In genomic region chr10:14244801-14245211, GRCh38 we compare ENCODE assay signal across 15 cellular contexts.
DNase-seq lines count a peak whose midpoint lies in the region; ATAC-seq, FAIRE-seq and TF ChIP-seq lines count a peak whose summit lies in the region.
"Had no signal": no experiment of that assay in that cellular context is flagged by ENCODE, and none has a peak within 500 bp of the region (broad histone marks: within the 10 kb centered on the region; RNA-seq: fewer than 3 reads in every experiment).

No MANE protein-coding gene starts in this region.

- peak; percentile 33 for DNase-seq in H54 (ENCODE audit: insufficient read length, low spot score)
- DNase-seq in MV-4-11 (lab: John Stamatoyannopoulos, UW), result peak; percentile 59
- peak; percentile 39 for DNase-seq in brain microvascular endothelial cell
- peak; percentile 40 for DNase-seq in mesendoderm
- DNase-seq in DMS 273 treated with DMSO at 0.1 percent for 48 hours (lab: John Stamatoyannopoulos, UW), result no peak
- no peak for DNase-seq in CD4-positive, alpha-beta memory T cell
- DNase-seq: activated effector memory CD4-positive, alpha-beta T cell treated with Interleukin-2 at 50 U/mL for 16 hours; CD8-positive, alpha-beta T cell; hippocampal formation had no signal

- no peak overlapping the region for H3K9ac ChIP-seq in mesendoderm (ENCODE audit: low read length)

- no peak overlapping the region for H2BK120ac ChIP-seq in mesendoderm (ENCODE audit: low read depth, low read length)

- no peaks in the 10 kb centered on the region for H3K36me3 Mint-ChIP-seq in CD4-positive, alpha-beta memory T cell
- H3K36me3 Mint-ChIP-seq: CD8-positive, alpha-beta T cell had no signal

- H3K27me3 ChIP-seq in brain microvascular endothelial cell (replicated peaks) (no peaks in the 10 kb centered on the region), mesendoderm (ENCODE audit: insufficient read depth, low read length, poor library complexity) (no peaks in the 10 kb centered on the region)
- H3K27me3 ChIP-seq in CD4-positive, alpha-beta memory T cell (ENCODE audit: insufficient read depth, low read length), result no peaks in the 10 kb centered on the region

- H2BK15ac ChIP-seq in mesendoderm (replicated peaks; ENCODE audit: low read depth), result no peak overlapping the region

- POLR2A ChIA-PET in CD4-positive, alpha-beta memory T cell (lab: Charles Lee; ENCODE audit: partially characterized antibody), result no interaction called here

- no peak for FAIRE-seq in H54 (lab: Jason Lieb, UNC)
- FAIRE-seq: TTC549 had no signal

- no peaks in the 10 kb centered on the region for H3K9me3 ChIP-seq in CD4-positive, alpha-beta memory T cell (ENCODE audit: control insufficient read depth in 1 of 2, low read length in 2 of 2)
- H3K9me3 ChIP-seq: suprapubic skin had no signal

- H4K8ac ChIP-seq in mesendoderm (ENCODE audit: low read depth, low read length), result no peak overlapping the region

- H3K27ac Mint-ChIP-seq in CD4-positive, alpha-beta memory T cell, result no peak overlapping the region
- H3K27ac Mint-ChIP-seq: CD8-positive, alpha-beta T cell had no signal

- H3K36me3 ChIP-seq in brain microvascular endothelial cell (replicated peaks) (no peaks in the 10 kb centered on the region), mesendoderm (ENCODE audit: control insufficient read depth, insufficient read depth, low read length) (no peaks in the 10 kb centered on the region)
- H3K36me3 ChIP-seq in CD4-positive, alpha-beta memory T cell (ENCODE audit: insufficient read depth, low read length), result no peaks in the 10 kb centered on the region
- H3K36me3 ChIP-seq: suprapubic skin had no signal

- TF ChIP-seq CTCF in brain microvascular endothelial cell (IDR thresholded peaks at IDR 0.05; ENCODE audit: low read depth, low read length, missing control alignments), result no peak

- H3K79me1 ChIP-seq in mesendoderm (ENCODE audit: low read length), result no peaks in the 10 kb centered on the region

- WGBS in mesendoderm (ENCODE audit: extremely low coverage, insufficient coverage, low lambda C conversion rate), result no CpG with 5 or more reads among the region's 3 CpGs

- H2BK5ac ChIP-seq in mesendoderm (ENCODE audit: low read length), result no peak overlapping the region

- H3K9me3 Mint-ChIP-seq in CD4-positive, alpha-beta memory T cell, result peaks cover 0 to 8% (median 0%) of the 10 kb centered on the region in 8 donors
- H3K9me3 Mint-ChIP-seq: CD8-positive, alpha-beta T cell; neural crest cell had no signal

- no peak overlapping the region for H3K27ac ChIP-seq in brain microvascular endothelial cell
- H3K27ac ChIP-seq in mesendoderm (ENCODE audit: low read depth, low read length), result no peak overlapping the region
- H3K27ac ChIP-seq in CD4-positive, alpha-beta memory T cell (ENCODE audit: low read depth, low read length), result no peak overlapping the region
- H3K27ac ChIP-seq: skin epidermis, suprapubic skin had no signal

- H3K56ac ChIP-seq in mesendoderm (ENCODE audit: low read length), result no peak overlapping the region

- no peak overlapping the region for H3K23ac ChIP-seq in mesendoderm (ENCODE audit: low read length)

- H3K27me3 Mint-ChIP-seq in CD4-positive, alpha-beta memory T cell, result peaks cover 21 to 25% of the 10 kb centered on the region in 2 donors

- CTCF ChIA-PET in CD4-positive, alpha-beta memory T cell (lab: Charles Lee; ENCODE audit: partially characterized antibody), result interaction anchor here (0.6 kb wide), 1 partner anchor 1262 kb away, joined by 3 read pairs; no protein-coding TSS in a partner anchor

- no peak overlapping the region for H4K5ac ChIP-seq in mesendoderm (ENCODE audit: low read length)

- no peak overlapping the region for H2AK5ac ChIP-seq in mesendoderm (ENCODE audit: low read length)

- H3K4me3 ChIP-seq in brain microvascular endothelial cell (ENCODE audit: low read depth, low read length) (no peak overlapping the region), mesendoderm (ENCODE audit: low read length) (no peak overlapping the region)
- H3K4me3 ChIP-seq in CD4-positive, alpha-beta memory T cell (ENCODE audit: low read length in 2 of 2), result no peak overlapping the region
- H3K4me3 ChIP-seq: skin epidermis, suprapubic skin had no signal

- H3K4me2 ChIP-seq in mesendoderm (ENCODE audit: low read length), result no peak overlapping the region

- no peak overlapping the region for H3K4ac ChIP-seq in mesendoderm (ENCODE audit: low read depth, low read length)

- in situ Hi-C loops in brain microvascular endothelial cell (cut with HindIII; ENCODE audit: low pct_ligation_motif_present, low sequenced_read_pairs), result no loop called here

- no peaks in the 10 kb centered on the region for H3K79me2 ChIP-seq in mesendoderm (ENCODE audit: control insufficient read depth, insufficient read depth, low read length)

- no peak overlapping the region for H3K18ac ChIP-seq in mesendoderm (ENCODE audit: low read length)

- TF ChIP-seq POLR2A in H54 (IDR thresholded peaks at IDR 0.05; ENCODE audit: low read depth, low read length), result no peak

- peaks cover 0 to 2% (median under 1%) of the 10 kb centered on the region in 4 donors for H3K4me1 Mint-ChIP-seq in CD4-positive, alpha-beta memory T cell

- ATAC-seq in GM21528 (IDR thresholded peaks at IDR 0.05; ENCODE audit: low FRiP score, unreplicated experiment), result no peak
- ATAC-seq: CD8-positive, alpha-beta T cell; Right ventricle myocardium inferior had no signal

- H3K4me1 ChIP-seq in mesendoderm (ENCODE audit: control insufficient read depth, low read depth, low read length), result no peaks in the 10 kb centered on the region
- H3K4me1 ChIP-seq in CD4-positive, alpha-beta memory T cell (ENCODE audit: insufficient read depth, low read length), result no peaks in the 10 kb centered on the region
- H3K4me1 ChIP-seq: suprapubic skin had no signal

- intact Hi-C loops in CD4-positive, alpha-beta memory T cell (cut with micrococcal nuclease), result no loop called here

- no peak overlapping the region for H3K4me3 Mint-ChIP-seq in CD4-positive, alpha-beta memory T cell
- H3K4me3 Mint-ChIP-seq: CD8-positive, alpha-beta T cell; neural crest cell had no signal

Comparison
In these comparisons a context has a peak if more than half of its experiments do, and no peak if none do; other contexts are left out.
1. DNase-seq: peak in H54 (single experiment), MV-4-11 (single experiment), brain microvascular endothelial cell (single experiment) and mesendoderm (single experiment); none in DMS 273 treated with DMSO at 0.1 percent for 48 hours (single experiment) and CD4-positive, alpha-beta memory T cell (0 of 5).